ENCODE assay signal across 6 cellular contexts in genomic region chr6:71892641-71893040, GRCh38. TPM values are rescaled to one million over a fixed set of nuclear protein-coding genes. Genes with fewer than 3 reads are reported as not detected.
"Had no signal": no experiment of that assay in that cellular context is flagged by ENCODE, and none has a peak within 500 bp of the region (broad histone marks: within the 10 kb centered on the region; RNA-seq: fewer than 3 reads in every experiment).

No MANE protein-coding gene starts in this region.

- ATAC-seq: HepG2, K562 had no signal

- DNase-seq: IMR-90, KBM-7, KG1 had no signal

RNA-seq across cellular contexts. Expression of gene RIMS1, which starts 6.3 kb away (rescaled TPM):
- total RNA-seq: HepG2, HT-29, K562 had no signal
